14 cellular contexts compared by ENCODE assay signal in the genomic region with DNA sequence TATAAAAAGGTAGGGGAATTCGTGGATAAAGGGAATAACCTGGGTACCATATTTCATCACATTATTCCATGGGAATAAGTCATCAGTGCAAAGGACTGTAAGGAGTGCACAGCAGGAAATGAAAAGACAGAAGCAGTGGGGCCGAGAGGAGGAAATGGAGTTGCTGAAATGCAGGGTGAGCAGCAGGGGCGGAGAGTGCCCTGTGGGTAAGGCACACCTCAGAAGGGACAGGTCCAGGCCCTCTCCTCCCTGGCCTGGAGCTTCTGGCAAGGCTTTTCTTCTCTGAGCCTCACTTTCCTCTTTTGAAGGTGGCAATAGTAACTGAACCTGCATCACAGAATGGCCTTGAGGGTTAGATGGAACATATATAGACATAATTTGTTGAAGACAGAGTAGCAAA. TPM values are rescaled to one million over a fixed set of nuclear protein-coding genes. Genes with fewer than 3 reads are reported as not detected.
A peak's percentile ranks its signal among the peaks of the same experiment; 100 is the strongest.
DNase-seq lines count a peak whose midpoint lies in the region; ATAC-seq and TF ChIP-seq lines count a peak whose summit lies in the region.
"Had no signal": no experiment of that assay in that cellular context is flagged by ENCODE, and none has a peak within 500 bp of the region (broad histone marks: within the 10 kb centered on the region; RNA-seq: fewer than 3 reads in every experiment).

No MANE protein-coding gene starts in this region.

- no peak overlapping the region for H3K4me3 Mint-ChIP-seq in activated CD4-positive, alpha-beta T cell treated with anti-CD3 and anti-CD28 coated beads, Interleukin-2, amount 10 ng/mL, durations not matched to agents 24 days and 14 days
- no peak overlapping the region for H3K4me3 Mint-ChIP-seq in activated CD4-positive, alpha-beta memory T cell treated with anti-CD3 and anti-CD28 coated beads for 36 hours
- H3K4me3 Mint-ChIP-seq: mesothelial cell of epicardium had no signal

- H3K4me3 ChIP-seq in spleen (peak overlapping the region in 1 of 8 donors; percentile 13), foreskin fibroblast (ENCODE audit: low read depth in 1 of 2, low read length in 2 of 2) (no peak overlapping the region)
- H3K4me3 ChIP-seq: K562, ovary, smooth muscle cell had no signal

- TF ChIP-seq POLR2A in spleen (IDR thresholded peaks at IDR 0.05) = no peak

- POLR2A ChIA-PET in activated CD4-positive, alpha-beta memory T cell treated with anti-CD3 and anti-CD28 coated beads for 36 hours (lab: Charles Lee) = interaction anchor here (1.0 to 4.0 kb wide), 6 partner anchors 11 to 65 kb away, joined by 3 to 42 read pairs (median 6); partner anchors contain the start of gene IKZF1

- no peaks in the 10 kb centered on the region for H3K27me3 ChIP-seq in spleen (replicated peaks in 1 of 7)
- H3K27me3 ChIP-seq: ovary had no signal

- peak; percentile 79 for DNase-seq in activated CD4-positive, alpha-beta T cell treated with anti-CD3 and anti-CD28 coated beads, Interleukin-2, amount 10 ng/mL, durations not matched to agents 24 days and 14 days
- no peak for DNase-seq in activated CD4-positive, alpha-beta T cell treated with anti-CD3 and anti-CD28 coated beads for 48 hours
- DNase-seq in activated CD4-positive, alpha-beta memory T cell treated with anti-CD3 and anti-CD28 coated beads for 36 hours = peak; percentile 54
- DNase-seq in spleen (peak; percentile 82), NCI-H2081 (lab: John Stamatoyannopoulos, UW) (no peak), foreskin fibroblast (no peak)
- DNase-seq: NCI-H2029, ovary had no signal

- H3K4me1 Mint-ChIP-seq in activated CD4-positive, alpha-beta T cell treated with anti-CD3 and anti-CD28 coated beads, Interleukin-2, amount 10 ng/mL, durations not matched to agents 24 days and 14 days = peaks cover 61% of the 10 kb centered on the region
- H3K4me1 Mint-ChIP-seq in activated CD4-positive, alpha-beta memory T cell treated with anti-CD3 and anti-CD28 coated beads for 36 hours (ENCODE audit: low read depth) = peaks cover 29% of the 10 kb centered on the region

- no peaks in the 10 kb centered on the region for H3K27me3 Mint-ChIP-seq in activated CD4-positive, alpha-beta T cell treated with anti-CD3 and anti-CD28 coated beads, Interleukin-2, amount 10 ng/mL, durations not matched to agents 24 days and 14 days
- H3K27me3 Mint-ChIP-seq in activated CD4-positive, alpha-beta memory T cell treated with anti-CD3 and anti-CD28 coated beads for 36 hours = no peaks in the 10 kb centered on the region

- no peaks in the 10 kb centered on the region for H3K9me3 Mint-ChIP-seq in activated CD4-positive, alpha-beta T cell treated with anti-CD3 and anti-CD28 coated beads, Interleukin-2, amount 10 ng/mL, durations not matched to agents 24 days and 14 days
- H3K9me3 Mint-ChIP-seq in activated CD4-positive, alpha-beta memory T cell treated with anti-CD3 and anti-CD28 coated beads for 36 hours = no peaks in the 10 kb centered on the region
- H3K9me3 Mint-ChIP-seq: mesothelial cell of epicardium had no signal

- no peaks in the 10 kb centered on the region for H3K9me3 ChIP-seq in spleen
- H3K9me3 ChIP-seq: ovary had no signal

- TF ChIP-seq CTCF in spleen (IDR thresholded peaks at IDR 0.05 in 8 of 11, conservative IDR thresholded peaks at IDR 0.05 in 3 of 11) (no peak), foreskin fibroblast (IDR thresholded peaks at IDR 0.05; ENCODE audit: low read depth, low read length) (no peak)

- H3K36me3 ChIP-seq in spleen = peaks cover 0 to 76% (median 16%) of the 10 kb centered on the region in 6 donors
- H3K36me3 ChIP-seq: ovary had no signal

- 18 to 37% (median 25%) methylated on average over 3 of the region's 3 CpGs for WGBS in spleen, 5 donors

- peak; percentile 27 for ATAC-seq in HG03108 (IDR thresholded peaks at IDR 0.05; ENCODE audit: unreplicated experiment)
- no peak for ATAC-seq in HG03159 (IDR thresholded peaks at IDR 0.05; ENCODE audit: unreplicated experiment)
- ATAC-seq: K562 had no signal

- peaks cover 59% of the 10 kb centered on the region for H3K36me3 Mint-ChIP-seq in activated CD4-positive, alpha-beta T cell treated with anti-CD3 and anti-CD28 coated beads, Interleukin-2, amount 10 ng/mL, durations not matched to agents 24 days and 14 days (ENCODE audit: low read depth)
- H3K36me3 Mint-ChIP-seq in activated CD4-positive, alpha-beta memory T cell treated with anti-CD3 and anti-CD28 coated beads for 36 hours = peaks cover 53% of the 10 kb centered on the region
- H3K36me3 Mint-ChIP-seq: mesothelial cell of epicardium had no signal

- intact Hi-C loops in activated CD4-positive, alpha-beta T cell treated with anti-CD3 and anti-CD28 coated beads, Interleukin-2, amount 10 ng/mL, durations not matched to agents 24 days and 14 days (cut with micrococcal nuclease) = loop anchor here (1.0 to 5.0 kb wide), 3 partner anchors 9 to 117 kb away; no protein-coding TSS in a partner anchor
- intact Hi-C loops in activated CD4-positive, alpha-beta memory T cell treated with anti-CD3 and anti-CD28 coated beads for 36 hours (cut with micrococcal nuclease) = loop anchor here (1.0 to 5.0 kb wide), 4 partner anchors 9 to 37 kb away; no protein-coding TSS in a partner anchor
- intact Hi-C loops in spleen (cut with DNase I; ENCODE audit: low total_unique reads) = no loop called here

- peak overlapping the region; percentile 77 for H3K27ac Mint-ChIP-seq in activated CD4-positive, alpha-beta T cell treated with anti-CD3 and anti-CD28 coated beads, Interleukin-2, amount 10 ng/mL, durations not matched to agents 24 days and 14 days
- no peak overlapping the region for H3K27ac Mint-ChIP-seq in activated CD4-positive, alpha-beta memory T cell treated with anti-CD3 and anti-CD28 coated beads for 36 hours
- H3K27ac Mint-ChIP-seq: mesothelial cell of epicardium had no signal

- H3K4me1 ChIP-seq in spleen = peaks cover 57 to 100% (median 85%) of the 10 kb centered on the region in 6 donors

- CTCF ChIA-PET in activated CD4-positive, alpha-beta memory T cell treated with anti-CD3 and anti-CD28 coated beads for 36 hours (lab: Charles Lee) = interaction anchor here (0.8 to 2.4 kb wide), 8 partner anchors 10 to 125 kb away, joined by 3 to 18 read pairs (median 4); partner anchors contain the start of gene IKZF1

- H3K27ac ChIP-seq in spleen = peak overlapping the region; percentile 69 to 92 (median 82)
- H3K27ac ChIP-seq: ovary had no signal

RNA-seq across cellular contexts. Expression of gene IKZF1, which starts 26.2 kb away (rescaled TPM):
- 282 and 292 TPM in 2 replicates for total RNA-seq in activated CD4-positive, alpha-beta T cell treated with anti-CD3 and anti-CD28 coated beads, Interleukin-2, amount 10 ng/mL, durations not matched to agents 24 days and 14 days
- 100 to 1,000 TPM; 207 to 216 TPM for total RNA-seq in activated CD4-positive, alpha-beta memory T cell treated with anti-CD3 and anti-CD28 coated beads for 36 hours
- total RNA-seq in spleen = 100 to 1,000 TPM; 212 to 389 (median 260) TPM
- 10 to 100 TPM; 36.4 to 39.2 (median 37.9) TPM for polyA plus RNA-seq in spleen
- total RNA-seq: A172, smooth muscle cell had no signal
- polyA plus RNA-seq: smooth muscle cell had no signal

Comparison
In these comparisons a context has a peak if more than half of its experiments do, and no peak if none do; other contexts are left out.
1. DNase-seq: peak in activated CD4-positive, alpha-beta T cell treated with anti-CD3 and anti-CD28 coated beads, Interleukin-2, amount 10 ng/mL, durations not matched to agents 24 days and 14 days (single experiment), activated CD4-positive, alpha-beta memory T cell treated with anti-CD3 and anti-CD28 coated beads for 36 hours (single experiment) and spleen (single experiment); none in activated CD4-positive, alpha-beta T cell treated with anti-CD3 and anti-CD28 coated beads for 48 hours (single experiment), NCI-H2081 (0 of 2) and foreskin fibroblast (0 of 2).